ENCODE assay signal across 8 cellular contexts in genomic region chr7:15685358-15686181, GRCh38. TPM values are rescaled to one million over a fixed set of nuclear protein-coding genes. Genes with fewer than 3 reads are reported as not detected.
DNase-seq lines count a peak whose midpoint lies in the region; ATAC-seq lines count a peak whose summit lies in the region.

No MANE protein-coding gene starts in this region.

- peak overlapping the region; percentile 13; the same call in 1 of the 2 replicates for H2AFZ ChIP-seq in GM23248

- H3K4me3 ChIP-seq in GM23248 (peak overlapping the region; percentile 47), iPS DF 6.9 (ENCODE audit: low read length) (peak overlapping the region; percentile 32; the same call in 1 of the 2 replicates), skeletal muscle tissue (ENCODE audit: low read length in 3 of 3) (peak overlapping the region; percentile 64 to 85 (median 78))

- H3K79me2 ChIP-seq in GM23248 (ENCODE audit: insufficient read depth) = no peaks in the 10 kb centered on the region

- no peak for ATAC-seq in HG03520 (IDR thresholded peaks at IDR 0.05; ENCODE audit: unreplicated experiment)
- ATAC-seq in GM21529 (IDR thresholded peaks at IDR 0.05; ENCODE audit: unreplicated experiment) = no peak
- ATAC-seq in HG02678 (IDR thresholded peaks at IDR 0.05; ENCODE audit: unreplicated experiment) = no peak

- no peak overlapping the region for H3K27ac ChIP-seq in GM23248
- peak overlapping the region; percentile 62 for H3K27ac ChIP-seq in adipose tissue (ENCODE audit: low read depth, low read length)
- H3K27ac ChIP-seq in iPS DF 6.9 (ENCODE audit: low read length) = no peak overlapping the region
- H3K27ac ChIP-seq in skeletal muscle tissue (ENCODE audit: low read depth, low read length) = peak overlapping the region; percentile 78

- H4K20me1 ChIP-seq in GM23248 (ENCODE audit: insufficient read depth) = no peaks in the 10 kb centered on the region

- H3K27me3 ChIP-seq in GM23248 (replicated peaks; ENCODE audit: insufficient read depth) = peaks cover 94% of the 10 kb centered on the region
- H3K27me3 ChIP-seq in iPS DF 6.9 (ENCODE audit: control insufficient read depth, insufficient read depth, low read length) = peaks cover 31% of the 10 kb centered on the region
- H3K27me3 ChIP-seq in skeletal muscle tissue (ENCODE audit: control insufficient read depth in 3 of 3, insufficient read depth in 3 of 3, low read length in 3 of 3) = peaks cover 27 to 40% (median 27%) of the 10 kb centered on the region in 3 donors

- peak; percentile 76 for DNase-seq in GM23248
- no peak for DNase-seq in iPS DF 6.9 (ENCODE audit: low read depth, low spot score)
- DNase-seq in stimulated activated naive CD4-positive, alpha-beta T cell treated with Interleukin-2 at 50 U/mL for 16 hours (lab: John Stamatoyannopoulos, UW) = no peak

- in situ Hi-C loops in GM23248 (cut with MboI) = no loop called here

- no peaks in the 10 kb centered on the region for H3F3A ChIP-seq in GM23248 (ENCODE audit: insufficient read depth)

- peak overlapping the region; percentile 22 for H3K4me2 ChIP-seq in GM23248 (ENCODE audit: unreplicated experiment)

- H3K36me3 ChIP-seq in GM23248 (ENCODE audit: low read depth) (no peaks in the 10 kb centered on the region), iPS DF 6.9 (ENCODE audit: control insufficient read depth, insufficient read depth, low read length) (no peaks in the 10 kb centered on the region), skeletal muscle tissue (ENCODE audit: control insufficient read depth in 3 of 3, insufficient read depth in 3 of 3, low read length in 3 of 3) (no peaks in the 10 kb centered on the region)

- peaks cover 4% of the 10 kb centered on the region; the same call in 1 of the 2 replicates for H3K4me1 ChIP-seq in GM23248 (ENCODE audit: insufficient read depth)
- H3K4me1 ChIP-seq in iPS DF 6.9 (ENCODE audit: control insufficient read depth, insufficient read depth, low read length) = peaks cover 5% of the 10 kb centered on the region; the same call in 1 of the 2 replicates
- H3K4me1 ChIP-seq in skeletal muscle tissue (ENCODE audit: control insufficient read depth in 3 of 3, insufficient read depth in 3 of 3, low read length in 3 of 3) = peaks cover 6 to 15% (median 6%) of the 10 kb centered on the region in 3 donors

- WGBS in GM23248 (ENCODE audit: low coverage in 1 of 2, low lambda C conversion rate in 2 of 2, missing lambda C conversion rate in 2 of 2), 2 experiments = 2% methylated on average over 50 of the region's 50 CpGs
- WGBS in adipose tissue, 3 donors = 1 to 3% (median 3%) methylated on average over 50 of the region's 50 CpGs
- WGBS in iPS DF 6.9 (ENCODE audit: insufficient coverage, insufficient read length) = no CpG with 5 or more reads among the region's 50 CpGs

- H3K9ac ChIP-seq in GM23248 (no peak overlapping the region), skeletal muscle tissue (ENCODE audit: low read depth in 1 of 3, low read length in 3 of 3) (peak overlapping the region; percentile 76 to 84 (median 82))

- no peaks in the 10 kb centered on the region for H3K9me2 ChIP-seq in GM23248 (ENCODE audit: insufficient read depth)

- H3K9me3 ChIP-seq in GM23248 (ENCODE audit: low read depth) = no peaks in the 10 kb centered on the region
- H3K9me3 ChIP-seq in iPS DF 6.9 (ENCODE audit: control insufficient read depth, insufficient read depth, low read length) = no peaks in the 10 kb centered on the region
- H3K9me3 ChIP-seq in skeletal muscle tissue (ENCODE audit: control insufficient read depth in 3 of 3, low read length in 3 of 3) = no peaks in the 10 kb centered on the region

RNA-seq across cellular contexts. Expression of gene MEOX2, which starts 0.9 kb away (rescaled TPM):
- not detected in 2 replicates for total RNA-seq in GM23248 (2014; rRNA removed; shearing (Covaris generic))
- not detected in 2 replicates for polyA plus RNA-seq in GM23248 (2016; fragmentation: Nextera tagmentation; extraction: Ambion mirVana)
- polyA plus RNA-seq in adipose tissue = 10 to 100 TPM in 1 of 3 donors, 1 to 10 TPM in 2; 1.2 to 13.4 (median 8.9) TPM
- total RNA-seq in skeletal muscle tissue = 44.9 TPM

Comparison
In these comparisons a context has a peak if more than half of its experiments do, and no peak if none do; other contexts are left out.
1. H3K27ac ChIP-seq: peak in adipose tissue (single experiment) and skeletal muscle tissue (single experiment); none in GM23248 (single experiment) and iPS DF 6.9 (single experiment).
2. RNA of gene MEOX2, which starts 0.9 kb away (total RNA-seq): 44.9 TPM in skeletal muscle tissue (single experiment); not detected in GM23248; every median in the first group is over 10 times any median in the second.
3. Peak in every context shown above with its lines, with median percentiles within 50 percentile points of each other: H3K4me3 ChIP-seq.